35 cellular contexts compared by ENCODE assay signal in genomic region chr4:97262769-97263168, GRCh38.
"Had no signal": no experiment of that assay in that cellular context is flagged by ENCODE, and none has a peak within 500 bp of the region (broad histone marks: within the 10 kb centered on the region; RNA-seq: fewer than 3 reads in every experiment).

No MANE protein-coding gene starts in this region.

- DNase-seq: Karpas-422, Kasumi-1, KG1, MG63, MM.1S, MV-4-11, NCI-H1048, NCI-H1092, NCI-H1092 treated with DMSO at 0.1 percent for 48 hours, NCI-H1105, NCI-H1105 treated with DMSO at 0.1 percent for 48 hours, NCI-H1417, NCI-H1417 treated with DMSO at 0.1 percent for 48 hours, NCI-H1436, NCI-H1436 treated with DMSO at 0.1 percent for 48 hours, NCI-H146, NCI-H1694, NCI-H1694 treated with DMSO at 0.1 percent for 48 hours, NCI-H187, NCI-H187 treated with DMSO at 0.1 percent for 48 hours, NCI-H1930, NCI-H2029, NCI-H2029 treated with DMSO at 0.1 percent for 48 hours, NCI-H2081, NCI-H2081 treated with DMSO at 0.1 percent for 48 hours, NCI-H2107, NCI-H2171, NCI-H2171 treated with DMSO at 0.1 percent for 48 hours, NCI-H2227 treated with DMSO at 0.1 percent for 48 hours, NCI-H226, NCI-H345, NCI-H446, NCI-H446 treated with DMSO at 0.1 percent for 48 hours, NCI-H510A had no signal

- H3K36me3 ChIP-seq: MG63 had no signal

- H3K4me2 ChIP-seq: KMS-11 had no signal

- H3K27ac ChIP-seq: KMS-11 had no signal

- H3K27me3 ChIP-seq: MG63 had no signal

- H3K4me3 ChIP-seq: MG63 had no signal

- H3K9ac ChIP-seq: KMS-11 had no signal

- H3K9me3 ChIP-seq: MG63 had no signal
